ENCODE assay signal across 10 cellular contexts in genomic region chr17:44900894-44901293, GRCh38. TPM values are rescaled to one million over a fixed set of nuclear protein-coding genes. Genes with fewer than 3 reads are reported as not detected.
DNase-seq lines count a peak whose midpoint lies in the region; ATAC-seq and TF ChIP-seq lines count a peak whose summit lies in the region.
"Had no signal": no experiment of that assay in that cellular context is flagged by ENCODE, and none has a peak within 500 bp of the region (broad histone marks: within the 10 kb centered on the region; RNA-seq: fewer than 3 reads in every experiment).

No MANE protein-coding gene starts in this region.

- H3K4me3 ChIP-seq in RWPE2 (ENCODE audit: severe bottlenecking) (no peak overlapping the region), epithelial cell of proximal tubule (ENCODE audit: low read depth, low read length) (no peak overlapping the region), skeletal muscle satellite cell (ENCODE audit: low read length) (peak overlapping the region; percentile 0)
- H3K4me3 ChIP-seq: skin epidermis had no signal

- H3K9ac ChIP-seq in skeletal muscle satellite cell (ENCODE audit: low read depth, low read length) = no peak overlapping the region

- H3K4me1 ChIP-seq in RWPE2 (ENCODE audit: insufficient read depth, poor library complexity, severe bottlenecking) = peaks cover 25% of the 10 kb centered on the region
- peaks cover 44% of the 10 kb centered on the region for H3K4me1 ChIP-seq in skeletal muscle satellite cell (ENCODE audit: control insufficient read depth, insufficient read depth, low read length)

- no peaks in the 10 kb centered on the region for H3K27me3 Mint-ChIP-seq in activated naive CD8-positive, alpha-beta T cell treated with anti-CD3 and anti-CD28 coated beads for 36 hours
- H3K27me3 Mint-ChIP-seq: activated CD4-positive, alpha-beta T cell treated with anti-CD3 and anti-CD28 coated beads for 36 hours had no signal

- peak; percentile 47 for ATAC-seq in RWPE2 (ENCODE audit: low read depth)
- ATAC-seq in GM18868 (IDR thresholded peaks at IDR 0.05; ENCODE audit: unreplicated experiment) = no peak
- ATAC-seq in GM18867 (IDR thresholded peaks at IDR 0.05; ENCODE audit: unreplicated experiment) = no peak
- ATAC-seq: activated CD4-positive, alpha-beta T cell treated with anti-CD3 and anti-CD28 coated beads for 36 hours had no signal

- no peaks in the 10 kb centered on the region for H3K27me3 ChIP-seq in RWPE2 (ENCODE audit: insufficient read depth, poor library complexity, severe bottlenecking)
- H3K27me3 ChIP-seq in skeletal muscle satellite cell (ENCODE audit: control insufficient read depth, insufficient read depth, low read length) = no peaks in the 10 kb centered on the region

- H3K27ac Mint-ChIP-seq in activated naive CD8-positive, alpha-beta T cell treated with anti-CD3 and anti-CD28 coated beads for 36 hours = no peak overlapping the region
- H3K27ac Mint-ChIP-seq: activated CD4-positive, alpha-beta T cell treated with anti-CD3 and anti-CD28 coated beads for 36 hours had no signal

- H3K36me3 ChIP-seq in RWPE2 (ENCODE audit: low read depth) = peaks cover 19% of the 10 kb centered on the region
- peaks cover 3% of the 10 kb centered on the region for H3K36me3 ChIP-seq in skeletal muscle satellite cell (ENCODE audit: insufficient read depth, low read length)

- no peak overlapping the region for H3K4me3 Mint-ChIP-seq in activated naive CD8-positive, alpha-beta T cell treated with anti-CD3 and anti-CD28 coated beads for 36 hours

- H3K36me3 Mint-ChIP-seq in activated naive CD8-positive, alpha-beta T cell treated with anti-CD3 and anti-CD28 coated beads for 36 hours = peaks cover 9% of the 10 kb centered on the region

- peak overlapping the region; percentile 82 for H3K27ac ChIP-seq in RWPE2 (ENCODE audit: poor library complexity, severe bottlenecking)

- H3K4me2 ChIP-seq in skeletal muscle satellite cell (ENCODE audit: low read length) = peak overlapping the region; percentile 50

- peaks cover 18% of the 10 kb centered on the region for H3K4me1 Mint-ChIP-seq in activated naive CD8-positive, alpha-beta T cell treated with anti-CD3 and anti-CD28 coated beads for 36 hours

- TF ChIP-seq CTCF in RWPE2 (IDR thresholded peaks at IDR 0.05; ENCODE audit: poor library complexity, severe bottlenecking) (no peak), epithelial cell of proximal tubule (conservative IDR thresholded peaks at IDR 0.05; ENCODE audit: low read depth, low read length) (no peak)

- H3K9me3 ChIP-seq in RWPE2 (ENCODE audit: severe bottlenecking) = no peaks in the 10 kb centered on the region
- no peaks in the 10 kb centered on the region for H3K9me3 ChIP-seq in skeletal muscle satellite cell (replicated peaks; ENCODE audit: low read length)

- DNase-seq in GM03348 (ENCODE audit: low spot score) (peak; percentile 36), RWPE2 (ENCODE audit: low spot score) (no peak), epithelial cell of proximal tubule (ENCODE audit: low read depth) (peak; percentile 52)
- no peak for DNase-seq in stimulated activated CD4-positive, alpha-beta T cell treated with anti-CD3 and anti-CD28 coated beads, Interleukin-4, amount 100 ng/mL, for 4 hours
- no peak for DNase-seq in activated naive CD8-positive, alpha-beta T cell treated with anti-CD3 and anti-CD28 coated beads for 36 hours
- DNase-seq: activated CD4-positive, alpha-beta T cell treated with anti-CD3 and anti-CD28 coated beads for 36 hours had no signal

- H3K9me3 Mint-ChIP-seq in activated naive CD8-positive, alpha-beta T cell treated with anti-CD3 and anti-CD28 coated beads for 36 hours = no peaks in the 10 kb centered on the region

RNA-seq across cellular contexts. Expression of gene EFTUD2, which starts 1.6 kb away (rescaled TPM):
- 78.1 and 129 TPM in 2 replicates for total RNA-seq in epithelial cell of proximal tubule
- total RNA-seq in skeletal muscle satellite cell (2012; rRNA removed) = 94.4 and 120 TPM in 2 replicates
- 100 to 1,000 TPM; 258 TPM for total RNA-seq in activated naive CD8-positive, alpha-beta T cell treated with anti-CD3 and anti-CD28 coated beads for 36 hours

RNA-seq across cellular contexts. Expression of gene GFAP, which starts 14.4 kb away (rescaled TPM):
- 0.58 and 1.0 TPM in 2 replicates for total RNA-seq in epithelial cell of proximal tubule
- total RNA-seq in skeletal muscle satellite cell (2012; rRNA removed) = under 0.01 TPM in 1 of 2 replicates, not detected in the other
- not detected for total RNA-seq in activated naive CD8-positive, alpha-beta T cell treated with anti-CD3 and anti-CD28 coated beads for 36 hours
- total RNA-seq: activated CD4-positive, alpha-beta T cell treated with anti-CD3 and anti-CD28 coated beads for 36 hours had no signal

RNA-seq across cellular contexts. Expression of gene KIF18B, which starts 46.7 kb away (rescaled TPM):
- 22.5 and 26.3 TPM in 2 replicates for total RNA-seq in epithelial cell of proximal tubule
- total RNA-seq in skeletal muscle satellite cell (2012; rRNA removed) = 4.4 and 4.6 TPM in 2 replicates
- 10 to 100 TPM; 36.7 to 37.1 TPM for total RNA-seq in activated naive CD8-positive, alpha-beta T cell treated with anti-CD3 and anti-CD28 coated beads for 36 hours

RNA-seq across cellular contexts. Expression of gene HIGD1B, which starts 53.2 kb away (rescaled TPM):
- total RNA-seq in epithelial cell of proximal tubule = not detected in 2 replicates
- not detected in 2 replicates for total RNA-seq in skeletal muscle satellite cell (2012; rRNA removed)
- total RNA-seq in activated naive CD8-positive, alpha-beta T cell treated with anti-CD3 and anti-CD28 coated beads for 36 hours = not detected
- total RNA-seq: activated CD4-positive, alpha-beta T cell treated with anti-CD3 and anti-CD28 coated beads for 36 hours had no signal

Comparison
In these comparisons a context has a peak if more than half of its experiments do, and no peak if none do; other contexts are left out.
1. DNase-seq: peak in GM03348 (single experiment) and epithelial cell of proximal tubule (single experiment); none in RWPE2 (single experiment), stimulated activated CD4-positive, alpha-beta T cell treated with anti-CD3 and anti-CD28 coated beads, Interleukin-4, amount 100 ng/mL, for 4 hours (0 of 2) and activated naive CD8-positive, alpha-beta T cell treated with anti-CD3 and anti-CD28 coated beads for 36 hours (single experiment).